ENCODE assay signal across 31 cellular contexts in genomic region chr22:26439559-26439958, GRCh38.
"Had no signal": no experiment of that assay in that cellular context is flagged by ENCODE, and none has a peak within 500 bp of the region (broad histone marks: within the 10 kb centered on the region; RNA-seq: fewer than 3 reads in every experiment).

No MANE protein-coding gene starts in this region.

- H3K9ac ChIP-seq: SK-N-SH had no signal

- H3K4me1 ChIP-seq: SJSA1 had no signal

- H3K4me2 ChIP-seq: SK-N-SH had no signal

- H3K4me3 Mint-ChIP-seq: activated CD4-positive, alpha-beta T cell treated with anti-CD3 and anti-CD28 coated beads for 36 hours; activated CD4-positive, alpha-beta T cell treated with anti-CD3 and anti-CD28 coated beads, Interleukin-2, amount 10 ng/mL, durations not matched to agents 7 days and 5 days; activated naive CD4-positive, alpha-beta T cell treated with anti-CD3 and anti-CD28 coated beads, Interleukin-2, amount 10 ng/mL, durations not matched to agents 7 days and 5 days; activated naive CD8-positive, alpha-beta T cell; activated naive CD8-positive, alpha-beta T cell treated with anti-CD3 and anti-CD28 coated beads, Interleukin-2, amount 50 U/mL, for 24 hours; activated T-cell treated with anti-CD3 and anti-CD28 coated beads, Interleukin-2, amount 50 U/mL, for 4 hours; activated T-helper 1 cell treated with anti-CD3 and anti-CD28 coated beads, Interleukin-12 subunit alpha, Interleukin-12 subunit beta, Interleukin-2, Interleukin-4 antibody, amounts not matched to agents 30 ng/mL and 10 ng/mL and 1 ng/mL, durations not matched to agents 14 hours and 24 hours and 36 hours; T-helper 1 cell treated with Interleukin-12 subunit alpha and Interleukin-12 subunit beta and Interleukin-4 antibody, amounts not matched to agents 30 μg/mL and 1 μg/mL, for 36 hours; T-helper 2 cell treated with Interferon-gamma antibody and Interleukin-4, amounts not matched to agents 5 μg/mL and 100 μg/mL, for 36 hours; WTC11 had no signal

- H3K4me3 ChIP-seq: SJSA1 had no signal

- H3K27me3 Mint-ChIP-seq: activated CD4-positive, alpha-beta T cell treated with anti-CD3 and anti-CD28 coated beads for 36 hours; activated CD4-positive, alpha-beta T cell treated with anti-CD3 and anti-CD28 coated beads, Interleukin-2, amount 10 ng/mL, durations not matched to agents 7 days and 5 days; activated naive CD4-positive, alpha-beta T cell treated with anti-CD3 and anti-CD28 coated beads, Interleukin-2, amount 10 ng/mL, durations not matched to agents 7 days and 5 days; activated naive CD8-positive, alpha-beta T cell; activated naive CD8-positive, alpha-beta T cell treated with anti-CD3 and anti-CD28 coated beads, Interleukin-2, amount 50 U/mL, for 24 hours; brain had no signal

- FAIRE-seq: bronchial epithelial cell, TTC549 had no signal

- ATAC-seq: activated CD4-positive, alpha-beta T cell treated with anti-CD3 and anti-CD28 coated beads for 36 hours; activated CD4-positive, CD25-positive, alpha-beta regulatory T cell treated with anti-CD3 and anti-CD28 coated beads, Interleukin-2, amount 50 U/mL, for 24 hours; activated naive CD8-positive, alpha-beta T cell treated with anti-CD3 and anti-CD28 coated beads, Interleukin-2, amount 50 U/mL, for 24 hours; activated T-cell treated with anti-CD3 and anti-CD28 coated beads, Interleukin-2, amount 50 U/mL, for 4 hours; Panc1; WTC11 had no signal

- H3K9me3 Mint-ChIP-seq: activated CD4-positive, alpha-beta T cell treated with anti-CD3 and anti-CD28 coated beads, Interleukin-2, amount 10 ng/mL, durations not matched to agents 7 days and 5 days; activated naive CD4-positive, alpha-beta T cell treated with anti-CD3 and anti-CD28 coated beads, Interleukin-2, amount 10 ng/mL, durations not matched to agents 7 days and 5 days; activated naive CD8-positive, alpha-beta T cell treated with anti-CD3 and anti-CD28 coated beads, Interleukin-2, amount 50 U/mL, for 24 hours; activated T-cell treated with anti-CD3 and anti-CD28 coated beads, Interleukin-2, amount 50 U/mL, for 4 hours; activated T-helper 1 cell treated with anti-CD3 and anti-CD28 coated beads, Interleukin-12 subunit alpha, Interleukin-12 subunit beta, Interleukin-2, Interleukin-4 antibody, amounts not matched to agents 30 ng/mL and 10 ng/mL and 1 ng/mL, durations not matched to agents 14 hours and 24 hours and 36 hours; brain; T-helper 1 cell treated with Interleukin-12 subunit alpha and Interleukin-12 subunit beta and Interleukin-4 antibody, amounts not matched to agents 30 μg/mL and 1 μg/mL, for 36 hours; T-helper 2 cell treated with Interferon-gamma antibody and Interleukin-4, amounts not matched to agents 5 μg/mL and 100 μg/mL, for 36 hours; WTC11 had no signal

- H3K27ac Mint-ChIP-seq: activated CD4-positive, alpha-beta T cell treated with anti-CD3 and anti-CD28 coated beads for 36 hours; activated CD4-positive, alpha-beta T cell treated with anti-CD3 and anti-CD28 coated beads, Interleukin-2, amount 10 ng/mL, durations not matched to agents 7 days and 5 days; activated naive CD8-positive, alpha-beta T cell; activated naive CD8-positive, alpha-beta T cell treated with anti-CD3 and anti-CD28 coated beads, Interleukin-2, amount 50 U/mL, for 24 hours; activated T-helper 1 cell treated with anti-CD3 and anti-CD28 coated beads, Interleukin-12 subunit alpha, Interleukin-12 subunit beta, Interleukin-2, Interleukin-4 antibody, amounts not matched to agents 30 ng/mL and 10 ng/mL and 1 ng/mL, durations not matched to agents 14 hours and 24 hours and 36 hours; T-helper 1 cell treated with Interleukin-12 subunit alpha and Interleukin-12 subunit beta and Interleukin-4 antibody, amounts not matched to agents 30 μg/mL and 1 μg/mL, for 36 hours had no signal

- H3K27me3 ChIP-seq: SJSA1 had no signal

- H3K27ac ChIP-seq: SJSA1 had no signal

- H3K9me3 ChIP-seq: SJSA1, SK-N-SH had no signal

- DNase-seq: activated CD4-positive, alpha-beta T cell treated with anti-CD3 and anti-CD28 coated beads for 36 hours; activated CD4-positive, alpha-beta T cell treated with anti-CD3 and anti-CD28 coated beads, Interleukin-2, amount 10 ng/mL, durations not matched to agents 7 days and 5 days; activated CD4-positive, alpha-beta T cell treated with anti-CD3 and anti-CD28 coated beads, Interleukin-2, amount 50 U/mL, for 48 hours; activated CD8-positive, alpha-beta memory T cell treated with anti-CD3 and anti-CD28 coated beads, Interleukin-2, amount 50 U/mL, for 4 hours; activated effector memory CD4-positive, alpha-beta T cell treated with Interleukin-2 at 50 U/mL for 16 hours; activated naive CD4-positive, alpha-beta T cell treated with anti-CD3 and anti-CD28 coated beads, Interleukin-2, amount 10 ng/mL, durations not matched to agents 7 days and 5 days; activated naive CD8-positive, alpha-beta T cell treated with anti-CD3 and anti-CD28 coated beads, Interleukin-2, amount 50 U/mL, for 24 hours; activated T-cell treated with anti-CD3 and anti-CD28 coated beads for 4 hours; activated T-cell treated with anti-CD3 and anti-CD28 coated beads, Interleukin-2, amount 50 U/mL, for 4 hours; anterior cingulate cortex; cerebellar nuclear complex; Karpas-422; NCI-H1105; NCI-H1417 treated with DMSO at 0.1 percent for 48 hours; NCI-H187 treated with DMSO at 0.1 percent for 48 hours; NCI-H2081 treated with DMSO at 0.1 percent for 48 hours; NCI-H345; NCI-H524 treated with DMSO at 0.1 percent for 48 hours; SHP77 treated with DMSO at 0.1 percent for 48 hours; SK-N-SH had no signal

- H3K36me3 ChIP-seq: SJSA1 had no signal
